19 cellular contexts compared by ENCODE assay signal in the genomic region with DNA sequence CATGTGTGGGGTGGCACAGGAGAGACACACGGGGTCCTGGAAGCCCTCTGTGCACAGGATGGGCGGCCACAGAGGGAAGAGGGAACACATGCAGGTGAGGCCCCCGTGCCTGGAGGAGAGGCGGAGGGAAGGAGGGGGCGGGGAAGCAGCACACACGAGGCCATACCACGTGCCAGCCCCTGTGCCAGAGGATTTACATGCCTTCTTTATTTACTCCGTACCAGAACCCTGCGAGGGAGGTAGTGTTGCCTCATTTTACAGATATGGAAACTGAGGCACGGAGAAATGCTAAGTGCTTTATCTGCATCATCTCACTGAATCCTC. TPM values are rescaled to one million over a fixed set of nuclear protein-coding genes. Genes with fewer than 3 reads are reported as not detected.
"Had no signal": no experiment of that assay in that cellular context is flagged by ENCODE, and none has a peak within 500 bp of the region (broad histone marks: within the 10 kb centered on the region; RNA-seq: fewer than 3 reads in every experiment).

No MANE protein-coding gene starts in this region.

- H3K4me3 ChIP-seq: lower lobe of right lung, neural progenitor cell, pancreas, skin epidermis, upper lobe of left lung had no signal

- H3K4me2 ChIP-seq: neural progenitor cell had no signal

- H3K36me3 ChIP-seq: lower lobe of right lung, neural progenitor cell, upper lobe of left lung had no signal

- H3K9ac ChIP-seq: neural progenitor cell had no signal

- H3K9me3 ChIP-seq: lower lobe of right lung, pancreas, upper lobe of left lung had no signal

- H2AFZ ChIP-seq: neural progenitor cell had no signal

- H3K4me1 ChIP-seq: neural progenitor cell had no signal

- H3K27ac ChIP-seq: lower lobe of right lung, neural progenitor cell, pancreas, skin epidermis, upper lobe of left lung had no signal

- FAIRE-seq: endothelial cell of umbilical vein, pancreas had no signal

- ATAC-seq: pancreas; stimulated activated naive B cell treated with anti-CD40 and anti-IgM and Interleukin-4, amounts not matched to agents 10 μg/mL and 1 μg/mL and 100 μg/mL, for 72 hours; T-helper 17 cell; WTC11 had no signal

- H3K27me3 ChIP-seq: neural progenitor cell, pancreas, upper lobe of left lung had no signal

- DNase-seq: activated CD4-positive, alpha-beta memory T cell treated with anti-CD3 and anti-CD28 coated beads, Interleukin-2, amount 10 ng/mL, durations not matched to agents 7 days and 5 days; activated CD4-positive, alpha-beta T cell treated with anti-CD3 and anti-CD28 coated beads for 4 hours; activated naive CD4-positive, alpha-beta T cell treated with anti-CD3 and anti-CD28 coated beads, Interleukin-2, amount 10 ng/mL, durations not matched to agents 7 days and 5 days; activated T-cell treated with anti-CD3 and anti-CD28 coated beads, Interleukin-2, amount 50 U/mL, for 24 hours; cortex of kidney; effector CD8-positive, alpha-beta T cell; head of caudate nucleus; left cardiac atrium; lower lobe of right lung; pancreas; stimulated activated CD4-positive, alpha-beta T cell treated with anti-CD3 and anti-CD28 coated beads, Interleukin-15, amount 100 ng/mL, for 24 hours; stimulated activated CD4-positive, alpha-beta T cell treated with anti-CD3 and anti-CD28 coated beads, Interleukin-4, amount 100 ng/mL, for 1 hour; stimulated activated naive B cell treated with anti-CD40 and anti-IgM and Interleukin-4, amounts not matched to agents 10 μg/mL and 1 μg/mL and 100 μg/mL, for 72 hours; T-helper 17 cell had no signal

RNA-seq across cellular contexts. Expression of gene ARHGEF10L, which starts 56.1 kb away (rescaled TPM):
- total RNA-seq: activated CD4-positive, alpha-beta memory T cell treated with anti-CD3 and anti-CD28 coated beads, Interleukin-2, amount 10 ng/mL, durations not matched to agents 7 days and 5 days had no signal
